Comparison of ENCODE assay signal across 21 cellular contexts in the genomic region with DNA sequence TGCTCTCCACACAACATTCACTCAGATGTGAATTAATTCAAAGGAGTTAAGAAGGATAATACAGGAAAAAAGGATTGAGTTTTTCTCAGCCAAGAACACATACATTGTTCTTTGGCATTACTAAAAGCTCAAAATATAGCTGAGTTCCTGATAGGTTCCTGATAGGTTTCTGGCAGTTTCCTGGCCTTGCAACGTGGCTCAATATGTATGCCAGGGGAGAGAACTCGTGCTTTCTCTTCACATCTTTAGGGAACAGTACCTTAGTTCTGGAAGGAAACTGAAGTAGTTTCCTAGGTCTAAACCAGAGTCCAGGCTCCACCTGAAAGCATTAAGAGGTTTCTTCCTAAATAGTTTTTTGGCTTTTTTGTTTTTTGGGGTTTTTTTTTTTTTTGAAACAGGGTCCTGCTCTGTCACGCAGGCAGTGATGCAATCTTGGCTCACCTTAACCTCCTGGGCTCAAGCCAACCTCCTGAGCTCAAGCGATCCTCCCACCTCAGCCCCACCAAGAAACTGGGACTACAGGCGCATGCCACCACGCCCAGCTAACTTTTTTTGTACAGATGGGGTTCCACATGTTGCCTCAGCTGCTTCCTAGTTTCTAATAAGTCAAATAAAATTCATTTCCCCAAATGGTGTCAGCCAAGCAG. TPM values are rescaled to one million over a fixed set of nuclear protein-coding genes. Genes with fewer than 3 reads are reported as not detected.
DNase-seq lines count a peak whose midpoint lies in the region; ATAC-seq and TF ChIP-seq lines count a peak whose summit lies in the region.
"Had no signal": no experiment of that assay in that cellular context is flagged by ENCODE, and none has a peak within 500 bp of the region (broad histone marks: within the 10 kb centered on the region; RNA-seq: fewer than 3 reads in every experiment).

No MANE protein-coding gene starts in this region.

- ATAC-seq in HCT116 (no peak), RWPE2 (ENCODE audit: low read depth) (peak; percentile 58; the same call in 1 of the 3 replicates), esophagus mucosa (peak; percentile 81), omental fat pad (ENCODE audit: low FRiP score) (peak; percentile 67), GM18858 (IDR thresholded peaks at IDR 0.05; ENCODE audit: unreplicated experiment) (no peak)
- ATAC-seq: activated CD4-positive, CD25-positive, alpha-beta regulatory T cell treated with anti-CD3 and anti-CD28 coated beads, Interleukin-2, amount 50 U/mL, for 24 hours; naive thymus-derived CD8-positive, alpha-beta T cell had no signal

- POLR2A ChIA-PET in HCT116 (lab: Charles Lee): interaction anchor here (1.1 kb wide), 1 partner anchor 10 kb away, joined by 3 read pairs; no protein-coding TSS in a partner anchor
- POLR2A ChIA-PET in activated CD4-positive, alpha-beta memory T cell treated with anti-CD3 and anti-CD28 coated beads, Interleukin-2, amount 10 ng/mL, durations not matched to agents 7 days and 5 days (lab: Charles Lee): no interaction called here

- H3K4me3 ChIP-seq in HCT116 (replicated peaks in 1 of 2; ENCODE audit: low read depth in 1 of 2, low read length in 2 of 2): no peak overlapping the region
- H3K4me3 ChIP-seq in RWPE2 (ENCODE audit: severe bottlenecking): no peak overlapping the region
- H3K4me3 ChIP-seq in HAP-1: no peak overlapping the region
- H3K4me3 ChIP-seq: coronary artery, suprapubic skin had no signal

- H3K36me3 ChIP-seq in HCT116 (ENCODE audit: control insufficient read depth in 1 of 2, insufficient read depth in 2 of 2, low read length in 2 of 2) (peaks cover 8 to 31% of the 10 kb centered on the region in 2 experiments; a peak in 3 of 4 replicates), RWPE2 (ENCODE audit: low read depth) (peaks cover 73% of the 10 kb centered on the region), HAP-1 (replicated peaks) (peaks cover 24% of the 10 kb centered on the region)

- CTCF ChIA-PET in HCT116 (lab: Charles Lee): no interaction called here
- CTCF ChIA-PET in activated CD4-positive, alpha-beta memory T cell treated with anti-CD3 and anti-CD28 coated beads, Interleukin-2, amount 10 ng/mL, durations not matched to agents 7 days and 5 days (lab: Charles Lee): interaction anchor here (1.4 kb wide), 1 partner anchor 43 kb away, joined by 6 read pairs; the partner anchor contains the start of gene ESCO1

- H3K79me2 ChIP-seq in HCT116 (ENCODE audit: insufficient read depth, low read length): no peaks in the 10 kb centered on the region

- no peak for TF ChIP-seq RAD21 in HCT116 (IDR thresholded peaks at IDR 0.05; ENCODE audit: low read depth)

- BruUV-seq in HCT116 (replicated peaks; lab: Mats Ljungman, UMichigan): no TSS peak

- H3K27me3 ChIP-seq in HCT116 (ENCODE audit: insufficient read depth, low read length) (no peaks in the 10 kb centered on the region), RWPE2 (ENCODE audit: insufficient read depth, poor library complexity, severe bottlenecking) (no peaks in the 10 kb centered on the region), HAP-1 (ENCODE audit: low read depth) (no peaks in the 10 kb centered on the region)
- H3K27me3 ChIP-seq: suprapubic skin had no signal

- no peaks in the 10 kb centered on the region for H3K9me3 Mint-ChIP-seq in activated CD4-positive, alpha-beta memory T cell treated with anti-CD3 and anti-CD28 coated beads, Interleukin-2, amount 10 ng/mL, durations not matched to agents 7 days and 5 days
- H3K9me3 Mint-ChIP-seq: activated naive CD8-positive, alpha-beta T cell treated with anti-CD3 and anti-CD28 coated beads, Interleukin-2, amount 10 ng/mL, durations not matched to agents 7 days and 5 days; brain; naive thymus-derived CD8-positive, alpha-beta T cell had no signal

- RAD21 ChIA-PET in HCT116 (lab: Charles Lee; ENCODE audit: low non-redundant PET in 1 of 2, low total read pairs in 2 of 2, uncharacterized antibody in 2 of 2, unreplicated experiment in 2 of 2): interaction anchor here in 1 of 2 experiments (0.6 kb wide), 1 partner anchor 43 kb away, joined by 3 read pairs; the partner anchor contains the start of gene ESCO1

- H3K27ac Mint-ChIP-seq in activated CD4-positive, alpha-beta memory T cell treated with anti-CD3 and anti-CD28 coated beads, Interleukin-2, amount 10 ng/mL, durations not matched to agents 7 days and 5 days: no peak overlapping the region
- H3K27ac Mint-ChIP-seq: activated naive CD8-positive, alpha-beta T cell treated with anti-CD3 and anti-CD28 coated beads, Interleukin-2, amount 10 ng/mL, durations not matched to agents 7 days and 5 days had no signal

- in situ Hi-C loops in HAP-1 (cut with MboI; ENCODE audit: low sequenced_read_pairs): no loop called here

- H3K36me3 Mint-ChIP-seq in activated CD4-positive, alpha-beta memory T cell treated with anti-CD3 and anti-CD28 coated beads, Interleukin-2, amount 10 ng/mL, durations not matched to agents 7 days and 5 days (ENCODE audit: low read depth): peaks cover 33% of the 10 kb centered on the region

- TF ChIP-seq POLR2A in HCT116 (IDR thresholded peaks at IDR 0.05; ENCODE audit: borderline replicate concordance, extremely low read depth, insufficient read depth, insufficient read length): no peak

- no peaks in the 10 kb centered on the region for H3K9me2 ChIP-seq in HCT116 (ENCODE audit: insufficient read depth)

- no peak overlapping the region for H3K4me2 ChIP-seq in HCT116 (ENCODE audit: low read length)

- no peak overlapping the region for H3K9ac ChIP-seq in HCT116 (ENCODE audit: low read length)

- H4K20me1 ChIP-seq in HCT116 (ENCODE audit: insufficient read depth): no peaks in the 10 kb centered on the region; the same call in 1 of the 2 replicates

- H3K9me3 ChIP-seq in HCT116 (ENCODE audit: control insufficient read depth in 1 of 2, insufficient read depth in 1 of 2, low read depth in 1 of 2, low read length in 2 of 2): no peaks in the 10 kb centered on the region
- no peaks in the 10 kb centered on the region for H3K9me3 ChIP-seq in RWPE2 (ENCODE audit: severe bottlenecking)
- no peaks in the 10 kb centered on the region for H3K9me3 ChIP-seq in HAP-1
- H3K9me3 ChIP-seq: suprapubic skin had no signal

- TF ChIP-seq CTCF in HCT116 (IDR thresholded peaks at IDR 0.05 in 2 of 3, conservative IDR thresholded peaks at IDR 0.05 in 1 of 3; ENCODE audit: borderline replicate concordance in 1 of 3, insufficient read depth in 1 of 3, low read depth in 2 of 3, low read length in 2 of 3) (no peak), RWPE2 (IDR thresholded peaks at IDR 0.05; ENCODE audit: poor library complexity, severe bottlenecking) (no peak), omental fat pad (IDR thresholded peaks at IDR 0.05) (no peak)

- peaks cover 0 to 3% of the 10 kb centered on the region in 2 experiments; a peak in 2 of 4 replicates for H3K4me1 ChIP-seq in HCT116 (ENCODE audit: control insufficient read depth in 1 of 2, insufficient read depth in 2 of 2, low read length in 2 of 2)
- peaks cover 16% of the 10 kb centered on the region for H3K4me1 ChIP-seq in RWPE2 (ENCODE audit: insufficient read depth, poor library complexity, severe bottlenecking)
- H3K4me1 ChIP-seq in HAP-1: no peaks in the 10 kb centered on the region

- intact Hi-C loops in HCT116 (cut with micrococcal nuclease): no loop called here

- H2AFZ ChIP-seq in HCT116 (ENCODE audit: low read depth, low read length, poor library complexity, severe bottlenecking): no peak overlapping the region

- H3K27me3 Mint-ChIP-seq in activated CD4-positive, alpha-beta memory T cell treated with anti-CD3 and anti-CD28 coated beads, Interleukin-2, amount 10 ng/mL, durations not matched to agents 7 days and 5 days: no peaks in the 10 kb centered on the region
- H3K27me3 Mint-ChIP-seq: activated naive CD8-positive, alpha-beta T cell treated with anti-CD3 and anti-CD28 coated beads, Interleukin-2, amount 10 ng/mL, durations not matched to agents 7 days and 5 days; brain; naive thymus-derived CD8-positive, alpha-beta T cell had no signal

- H3K27ac ChIP-seq in HCT116 (ENCODE audit: low read depth, low read length) (no peak overlapping the region), RWPE2 (ENCODE audit: poor library complexity, severe bottlenecking) (peak overlapping the region; percentile 49)
- H3K27ac ChIP-seq: coronary artery, suprapubic skin had no signal

- H3K4me1 Mint-ChIP-seq in activated CD4-positive, alpha-beta memory T cell treated with anti-CD3 and anti-CD28 coated beads, Interleukin-2, amount 10 ng/mL, durations not matched to agents 7 days and 5 days: no peaks in the 10 kb centered on the region
- H3K4me1 Mint-ChIP-seq: activated naive CD8-positive, alpha-beta T cell treated with anti-CD3 and anti-CD28 coated beads, Interleukin-2, amount 10 ng/mL, durations not matched to agents 7 days and 5 days; brain had no signal

- no peak overlapping the region for H3K4me3 Mint-ChIP-seq in activated CD4-positive, alpha-beta memory T cell treated with anti-CD3 and anti-CD28 coated beads, Interleukin-2, amount 10 ng/mL, durations not matched to agents 7 days and 5 days
- H3K4me3 Mint-ChIP-seq: activated naive CD8-positive, alpha-beta T cell treated with anti-CD3 and anti-CD28 coated beads, Interleukin-2, amount 10 ng/mL, durations not matched to agents 7 days and 5 days; brain; naive thymus-derived CD8-positive, alpha-beta T cell had no signal

- DNase-seq in HCT116 (ENCODE audit: low read depth, low spot score): no peak
- DNase-seq in RWPE2 (ENCODE audit: low spot score): no peak
- no peak for DNase-seq in omental fat pad (ENCODE audit: low spot score)
- DNase-seq in activated CD4-positive, alpha-beta memory T cell treated with anti-CD3 and anti-CD28 coated beads, Interleukin-2, amount 10 ng/mL, durations not matched to agents 7 days and 5 days: no peak
- DNase-seq in HAP-1 (ENCODE audit: low spot score in 2 of 2): no peak
- DNase-seq: activated naive CD8-positive, alpha-beta T cell treated with anti-CD3 and anti-CD28 coated beads, Interleukin-2, amount 10 ng/mL, durations not matched to agents 7 days and 5 days; DMS79 treated with DMSO at 0.1 percent for 48 hours; foreskin melanocyte; naive thymus-derived CD8-positive, alpha-beta T cell; NCI-H1092 treated with DMSO at 0.1 percent for 48 hours; NCI-H2081 treated with DMSO at 0.1 percent for 48 hours; NCI-H510A; NK-92 treated with Interleukin-12 subunit alpha and Interleukin-12 subunit beta, amount 100 ng/mL, for 24 hours; posterior cingulate gyrus; T-helper 9 cell had no signal

RNA-seq across cellular contexts. Expression of gene ESCO1, which starts 42.8 kb away (rescaled TPM):
- total RNA-seq in HCT116 (2021; ENCODE audit: unreplicated experiment) (19.6 TPM), esophagus mucosa (10.0 TPM), omental fat pad (10 to 100 TPM in 3 of 4 donors, 1 to 10 TPM in 1; 8.6 to 13.2 (median 11.5) TPM)
- polyA plus RNA-seq in HCT116 (2012): 5.4 and 5.9 TPM in 2 replicates
- total RNA-seq in activated CD4-positive, alpha-beta memory T cell treated with anti-CD3 and anti-CD28 coated beads, Interleukin-2, amount 10 ng/mL, durations not matched to agents 7 days and 5 days: 10 to 100 TPM; 22.8 to 22.9 TPM

RNA-seq across cellular contexts. Expression of gene SNRPD1, which starts 54.4 kb away (rescaled TPM):
- 134 TPM for total RNA-seq in HCT116 (2021; ENCODE audit: unreplicated experiment)
- 105 and 117 TPM in 2 replicates for polyA plus RNA-seq in HCT116 (2012)
- 57.2 TPM for total RNA-seq in esophagus mucosa
- total RNA-seq in omental fat pad: 10 to 100 TPM in 2 of 4 donors, 1 to 10 TPM in 2; 8.0 to 28.5 (median 10.7) TPM
- 10 to 100 TPM; 96.6 to 97.5 TPM for total RNA-seq in activated CD4-positive, alpha-beta memory T cell treated with anti-CD3 and anti-CD28 coated beads, Interleukin-2, amount 10 ng/mL, durations not matched to agents 7 days and 5 days

Comparison
In these comparisons a context has a peak if more than half of its experiments do, and no peak if none do; other contexts are left out.
1. ATAC-seq: peak in RWPE2 (single experiment), esophagus mucosa (single experiment) and omental fat pad (single experiment); none in HCT116 (single experiment) and GM18858 (single experiment).